ENCODE assay signal across 24 cellular contexts in the genomic region with DNA sequence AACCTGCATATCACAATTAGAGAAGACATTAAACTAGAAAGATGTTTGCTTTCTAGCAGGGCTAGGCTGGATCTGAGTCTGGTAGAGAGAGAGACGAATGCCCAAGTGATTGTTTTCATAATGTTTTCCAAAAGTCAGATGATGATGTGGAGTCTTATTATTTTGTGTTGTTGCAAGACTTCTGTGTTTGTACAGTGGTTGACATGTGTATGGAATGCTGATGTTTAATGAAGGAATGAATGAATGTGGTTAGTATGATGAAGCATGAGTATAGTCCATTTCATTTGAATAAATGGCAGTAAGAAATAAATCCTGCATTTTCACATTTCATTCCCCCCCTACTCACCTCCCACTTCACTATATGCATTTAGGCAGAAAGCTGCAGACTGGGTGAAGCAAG.
A peak's percentile ranks its signal among the peaks of the same experiment; 100 is the strongest.
DNase-seq lines count a peak whose midpoint lies in the region; ATAC-seq, FAIRE-seq and TF ChIP-seq lines count a peak whose summit lies in the region.
"Had no signal": no experiment of that assay in that cellular context is flagged by ENCODE, and none has a peak within 500 bp of the region (broad histone marks: within the 10 kb centered on the region; RNA-seq: fewer than 3 reads in every experiment).

No MANE protein-coding gene starts in this region.

- no peak for TF ChIP-seq EP300 in A549 (IDR thresholded peaks at IDR 0.05)

- in situ Hi-C loops in GM23248 (cut with MboI), result no loop called here
- in situ Hi-C loops in astrocyte of the spinal cord (cut with HindIII; ENCODE audit: low sequenced_read_pairs), result no loop called here

- H4K20me1 ChIP-seq in GM23248 (ENCODE audit: insufficient read depth), result no peaks in the 10 kb centered on the region; the same call in 1 of the 2 replicates

- ATAC-seq in A549 (no peak), body of pancreas (no peak), GM19395 (IDR thresholded peaks at IDR 0.05; ENCODE audit: unreplicated experiment) (no peak), HG03095 (IDR thresholded peaks at IDR 0.05; ENCODE audit: unreplicated experiment) (no peak)
- ATAC-seq: esophagus mucosa; heart right ventricle; natural killer cell treated with Interleukin-12 subunit alpha and Interleukin-12 subunit beta and Interleukin-15 and Interleukin-18, amount 100 ng/mL, for 72 hours; T-cell had no signal

- H3K4me2 ChIP-seq in A549 (0 out of 3 replicates have a peak overlapping the region, but pooled peaks have one; percentile 13), GM23248 (ENCODE audit: unreplicated experiment) (peak overlapping the region; percentile 55)

- TF ChIP-seq CTCF in A549 (IDR thresholded peaks at IDR 0.05), result no peak
- no peak for TF ChIP-seq CTCF in astrocyte of the spinal cord (IDR thresholded peaks at IDR 0.05; ENCODE audit: low read depth, low read length)
- no peak for TF ChIP-seq CTCF in body of pancreas (IDR thresholded peaks at IDR 0.05)

- no peaks in the 10 kb centered on the region for H3K27me3 ChIP-seq in GM23248 (replicated peaks; ENCODE audit: insufficient read depth)
- H3K27me3 ChIP-seq in body of pancreas, result no peaks in the 10 kb centered on the region
- H3K27me3 ChIP-seq: heart right ventricle had no signal

- peaks cover 55% of the 10 kb centered on the region for H3K79me2 ChIP-seq in GM23248 (ENCODE audit: insufficient read depth)

- H3K9me3 ChIP-seq in A549, result no peaks in the 10 kb centered on the region
- no peaks in the 10 kb centered on the region for H3K9me3 ChIP-seq in GM23248 (ENCODE audit: low read depth)
- no peaks in the 10 kb centered on the region for H3K9me3 ChIP-seq in body of pancreas
- H3K9me3 ChIP-seq: heart right ventricle had no signal

- TF ChIP-seq RAD21 in A549 (conservative IDR thresholded peaks at IDR 0.05 in 1 of 2, IDR thresholded peaks at IDR 0.05 in 1 of 2), result no peak

- H3K27ac ChIP-seq in A549, result no peak overlapping the region
- H3K27ac ChIP-seq in GM23248, result peak overlapping the region; percentile 70
- no peak overlapping the region for H3K27ac ChIP-seq in body of pancreas
- H3K27ac ChIP-seq: heart right ventricle had no signal

- 52% methylated on average over 1 of the region's 1 CpG for WGBS in A549 (ENCODE audit: missing lambda C conversion rate)
- 0 to 6% methylated on average over 1 of the region's 1 CpG for WGBS in GM23248 (ENCODE audit: low coverage in 1 of 2, low lambda C conversion rate in 2 of 2, missing lambda C conversion rate in 2 of 2), 2 experiments
- 65 to 66% methylated on average over 1 of the region's 1 CpG for WGBS in body of pancreas, 2 donors

- DNase-seq in A549 (ENCODE audit: low read depth in 1 of 2, low spot score in 1 of 2) (no peak), GM23248 (peak; percentile 82), astrocyte of the spinal cord (ENCODE audit: low read depth, low spot score) (peak; percentile 35), iris pigment epithelial cell (ENCODE audit: low read depth) (peak; percentile 83), NOMO-1 treated with dmso at 0.1 percent for 144 hours (lab: John Stamatoyannopoulos, UW; ENCODE audit: unreplicated experiment) (no peak), body of pancreas (no peak)
- DNase-seq: 8988T; activated CD4-positive, alpha-beta T cell treated with anti-CD3 and anti-CD28 coated beads, Interleukin-2, amount 10 ng/mL, durations not matched to agents 7 days and 5 days; activated naive CD4-positive, alpha-beta T cell; CD4-positive, alpha-beta memory T cell; DMS79; heart right ventricle; islet precursor cell; mesendoderm; NCI-H1105 treated with DMSO at 0.1 percent for 48 hours; NCI-H526; OCI-M1; SHP77 treated with DMSO at 0.1 percent for 48 hours; stimulated activated CD8-positive, alpha-beta memory T cell treated with anti-CD3 and anti-CD28 coated beads, Interleukin-4, amount 100 ng/mL, for 48 hours; T-cell had no signal

- POLR2A ChIA-PET in A549 (lab: Yijun Ruan, JAX), result no interaction called here

- TF ChIP-seq POLR2A in A549 (IDR thresholded peaks at IDR 0.05; ENCODE audit: low read length), result no peak
- no peak for TF ChIP-seq POLR2A in body of pancreas (IDR thresholded peaks at IDR 0.05)

- H3K4me3 ChIP-seq in A549, result no peak overlapping the region
- H3K4me3 ChIP-seq in GM23248, result no peak overlapping the region
- H3K4me3 ChIP-seq in astrocyte of the spinal cord (ENCODE audit: low read depth, low read length), result no peak overlapping the region
- no peak overlapping the region for H3K4me3 ChIP-seq in body of pancreas
- H3K4me3 ChIP-seq: heart right ventricle had no signal

- H2AFZ ChIP-seq in GM23248, result no peak overlapping the region

- intact Hi-C loops in body of pancreas (cut with DNase I), result no loop called here

- H3K4me1 ChIP-seq in A549, result 0 out of 3 replicates have a peak, but pooled peaks cover 10% of the 10 kb centered on the region
- H3K4me1 ChIP-seq in GM23248 (ENCODE audit: insufficient read depth), result peaks cover 46% of the 10 kb centered on the region
- H3K4me1 ChIP-seq in body of pancreas, result peaks cover 40% of the 10 kb centered on the region

- H3F3A ChIP-seq in GM23248 (ENCODE audit: insufficient read depth), result peaks cover 35% of the 10 kb centered on the region

- H3K9me2 ChIP-seq in GM23248 (ENCODE audit: insufficient read depth), result no peaks in the 10 kb centered on the region

- no peaks in the 10 kb centered on the region; the same call in 1 of the 2 replicates for H3K36me3 ChIP-seq in GM23248 (ENCODE audit: low read depth)
- no peaks in the 10 kb centered on the region for H3K36me3 ChIP-seq in body of pancreas (replicated peaks in 1 of 2; ENCODE audit: insufficient read depth in 1 of 2, low read depth in 2 of 2)

- FAIRE-seq in A549 (lab: Jason Lieb, UNC), result no peak

- CTCF ChIA-PET in A549 (lab: Yijun Ruan, JAX), result interaction anchor here (1.2 kb wide), 1 partner anchor 10 kb away, joined by 3 read pairs; no protein-coding TSS in a partner anchor

- H3K9ac ChIP-seq in GM23248, result peak overlapping the region; percentile 44

TF ChIP-seq in A549, 52 proteins besides CTCF, POLR2A, EP300 and RAD21:
- no peak for TF ChIP-seq FOSB (CRISPR knock-in tag; IDR thresholded peaks at IDR 0.05)
- TF ChIP-seq, protein P1, sequence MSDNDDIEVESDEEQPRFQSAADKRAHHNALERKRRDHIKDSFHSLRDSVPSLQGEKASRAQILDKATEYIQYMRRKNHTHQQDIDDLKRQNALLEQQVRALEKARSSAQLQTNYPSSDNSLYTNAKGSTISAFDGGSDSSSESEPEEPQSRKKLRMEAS (IDR thresholded peaks at IDR 0.05), result no peak
- no peak for TF ChIP-seq MYC (IDR thresholded peaks at IDR 0.05; ENCODE audit: borderline replicate concordance, low read length)
- TF ChIP-seq SMC3 (IDR thresholded peaks at IDR 0.05), result no peak
- TF ChIP-seq NPAS2 (CRISPR knock-in tag; IDR thresholded peaks at IDR 0.05; ENCODE audit: borderline replicate concordance), result no peak
- no peak for TF ChIP-seq HOXB13 (CRISPR knock-in tag; IDR thresholded peaks at IDR 0.05; ENCODE audit: low read depth)
- no peak for TF ChIP-seq HDAC2 (IDR thresholded peaks at IDR 0.05)
- TF ChIP-seq POLR2AphosphoS2 (conservative IDR thresholded peaks at IDR 0.05; ENCODE audit: low read length), result no peak
- TF ChIP-seq FOXS1 (CRISPR knock-in tag; IDR thresholded peaks at IDR 0.05), result no peak
- no peak for TF ChIP-seq CBX2 (IDR thresholded peaks at IDR 0.05; ENCODE audit: borderline replicate concordance, low read depth)
- no peak for TF ChIP-seq EHF (CRISPR knock-in tag; IDR thresholded peaks at IDR 0.05)
- no peak for TF ChIP-seq PHF8 (IDR thresholded peaks at IDR 0.05; ENCODE audit: borderline replicate concordance, low read depth)
- no peak for TF ChIP-seq FOSL2 (IDR thresholded peaks at IDR 0.05)
- no peak for TF ChIP-seq FOSL2 (CRISPR knock-in tag; IDR thresholded peaks at IDR 0.05)
- TF ChIP-seq, protein P2, sequence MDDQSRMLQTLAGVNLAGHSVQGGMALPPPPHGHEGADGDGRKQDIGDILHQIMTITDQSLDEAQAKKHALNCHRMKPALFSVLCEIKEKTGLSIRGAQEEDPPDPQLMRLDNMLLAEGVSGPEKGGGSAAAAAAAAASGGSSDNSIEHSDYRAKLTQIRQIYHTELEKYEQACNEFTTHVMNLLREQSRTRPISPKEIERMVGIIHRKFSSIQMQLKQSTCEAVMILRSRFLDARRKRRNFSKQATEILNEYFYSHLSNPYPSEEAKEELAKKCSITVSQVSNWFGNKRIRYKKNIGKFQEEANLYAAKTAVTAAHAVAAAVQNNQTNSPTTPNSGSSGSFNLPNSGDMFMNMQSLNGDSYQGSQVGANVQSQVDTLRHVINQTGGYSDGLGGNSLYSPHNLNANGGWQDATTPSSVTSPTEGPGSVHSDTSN (IDR thresholded peaks at IDR 0.05), result no peak
- TF ChIP-seq RARB (CRISPR knock-in tag; IDR thresholded peaks at IDR 0.05), result no peak
- TF ChIP-seq CHD4 (IDR thresholded peaks at IDR 0.05; ENCODE audit: borderline replicate concordance), result no peak

Comparison
In these comparisons a context has a peak if more than half of its experiments do, and no peak if none do; other contexts are left out.
1. DNase-seq: peak in GM23248 (single experiment), astrocyte of the spinal cord (single experiment) and iris pigment epithelial cell (single experiment); none in A549 (0 of 2), NOMO-1 treated with dmso at 0.1 percent for 144 hours (single experiment) and body of pancreas (0 of 4).